In the genomic region with DNA sequence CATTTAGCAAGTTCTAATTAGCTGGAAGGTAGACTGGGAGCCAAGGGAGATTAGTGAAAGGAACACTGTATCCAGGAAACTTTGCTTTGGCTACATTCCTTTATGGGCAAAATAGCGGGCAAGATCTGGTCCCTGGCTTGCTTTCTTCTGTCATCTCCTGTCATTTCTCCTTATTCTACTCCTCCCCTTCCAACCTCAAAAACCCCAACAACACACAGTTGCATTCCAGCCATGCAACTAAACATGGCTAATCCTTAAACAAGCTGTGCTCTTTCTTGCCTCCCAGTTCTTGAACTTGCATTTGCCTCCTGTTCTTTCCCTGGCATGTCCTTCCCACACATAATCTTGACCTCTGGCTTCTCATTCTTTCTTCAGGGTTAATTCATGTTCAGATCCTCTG, we compare ENCODE assay signal across 17 cellular contexts. TPM values are rescaled to one million over a fixed set of nuclear protein-coding genes. Genes with fewer than 3 reads are reported as not detected.
DNase-seq lines count a peak whose midpoint lies in the region; TF ChIP-seq lines count a peak whose summit lies in the region.
"Had no signal": no experiment of that assay in that cellular context is flagged by ENCODE, and none has a peak within 500 bp of the region (broad histone marks: within the 10 kb centered on the region; RNA-seq: fewer than 3 reads in every experiment).

No MANE protein-coding gene starts in this region.

- H3K4me3 ChIP-seq in spleen: no peak overlapping the region
- H3K4me3 ChIP-seq: BLaER1 treated with 17β-estradiol and CSF1 and Interleukin-3, amounts not matched to agents 10 nM and 100 nM; GM12878 had no signal

- H3K9me3 Mint-ChIP-seq in nephron progenitor cell: no peaks in the 10 kb centered on the region
- H3K9me3 Mint-ChIP-seq: CD4-positive, CD25-positive, alpha-beta regulatory T cell; H9; IgD-negative memory B cell had no signal

- H3K4me1 ChIP-seq in spleen: peaks cover 0 to 7% (median 4%) of the 10 kb centered on the region in 6 donors

- no peaks in the 10 kb centered on the region for H3K36me3 Mint-ChIP-seq in nephron progenitor cell (ENCODE audit: low read depth)
- H3K36me3 Mint-ChIP-seq: CD4-positive, CD25-positive, alpha-beta regulatory T cell; IgD-negative memory B cell had no signal

- 79 to 94% (median 88%) methylated on average over 1 of the region's 1 CpG for WGBS in spleen, 5 donors

- intact Hi-C loops in spleen (cut with DNase I; ENCODE audit: low total_unique reads): no loop called here

- no peak for TF ChIP-seq POLR2A in spleen (IDR thresholded peaks at IDR 0.05)

- no peaks in the 10 kb centered on the region for H3K27me3 Mint-ChIP-seq in nephron progenitor cell (ENCODE audit: low read depth, poor library complexity)

- H3K36me3 ChIP-seq in spleen: no peaks in the 10 kb centered on the region
- H3K36me3 ChIP-seq: BLaER1 treated with 17β-estradiol and CSF1 and Interleukin-3, amounts not matched to agents 10 nM and 100 nM had no signal

- DNase-seq in NCI-H82 (lab: John Stamatoyannopoulos, UW) (peak; percentile 32), NCI-H82 treated with DMSO at 0.1 percent for 48 hours (lab: John Stamatoyannopoulos, UW; ENCODE audit: unreplicated experiment) (no peak), amniotic epithelial cell (ENCODE audit: low read depth) (peak; percentile 19), iris pigment epithelial cell (ENCODE audit: low read depth) (peak; percentile 3), inferior parietal cortex (ENCODE audit: extremely low spot score) (no peak), SK-N-DZ (ENCODE audit: low spot score) (no peak), nephron progenitor cell (no peak), spleen (no peak)
- DNase-seq: Calu3; CD4-positive, CD25-positive, alpha-beta regulatory T cell; DMS 273 treated with DMSO at 0.1 percent for 48 hours; GOT3; H9 had no signal

- TF ChIP-seq CTCF in nephron progenitor cell (IDR thresholded peaks at IDR 0.05) (no peak), spleen (IDR thresholded peaks at IDR 0.05 in 8 of 11, conservative IDR thresholded peaks at IDR 0.05 in 3 of 11) (no peak)

- H3K27ac ChIP-seq in spleen: no peak overlapping the region
- H3K27ac ChIP-seq: 22Rv1; BLaER1 treated with 17β-estradiol and CSF1 and Interleukin-3, amounts not matched to agents 10 nM and 100 nM had no signal

- peaks cover 0 to 5% (median 0%) of the 10 kb centered on the region in 7 donors for H3K27me3 ChIP-seq in spleen (replicated peaks in 1 of 7)
- H3K27me3 ChIP-seq: BLaER1 treated with 17β-estradiol and CSF1 and Interleukin-3, amounts not matched to agents 10 nM and 100 nM had no signal

- H3K4me3 Mint-ChIP-seq in nephron progenitor cell: no peak overlapping the region
- H3K4me3 Mint-ChIP-seq: CD4-positive, CD25-positive, alpha-beta regulatory T cell; H9; IgD-negative memory B cell had no signal

- peaks cover 5% of the 10 kb centered on the region for H3K4me1 Mint-ChIP-seq in nephron progenitor cell

- H3K27ac Mint-ChIP-seq in nephron progenitor cell: no peak overlapping the region
- H3K27ac Mint-ChIP-seq: CD4-positive, CD25-positive, alpha-beta regulatory T cell; H9; IgD-negative memory B cell had no signal

- H3K9me3 ChIP-seq in spleen: no peaks in the 10 kb centered on the region
- H3K9me3 ChIP-seq: BLaER1 treated with 17β-estradiol and CSF1 and Interleukin-3, amounts not matched to agents 10 nM and 100 nM had no signal

RNA-seq across cellular contexts. Expression of a gene that starts 59.5 kb away (rescaled TPM):
- 18.2 and 32.3 TPM in 2 replicates for polyA plus RNA-seq in SK-N-DZ (2014; cell fraction: cytosol; rRNA removed)
- 39.0 and 45.5 TPM in 2 replicates for polyA plus RNA-seq in SK-N-DZ (2014; cell fraction: nucleus; rRNA removed)
- total RNA-seq in spleen: 10 to 100 TPM; 26.6 to 34.9 (median 31.1) TPM
- polyA plus RNA-seq in spleen: 10 to 100 TPM; 15.4 to 38.6 (median 19.5) TPM

Comparison
In these comparisons a context has a peak if more than half of its experiments do, and no peak if none do; other contexts are left out.
1. DNase-seq: peak in NCI-H82 (single experiment), amniotic epithelial cell (single experiment) and iris pigment epithelial cell (single experiment); none in NCI-H82 treated with DMSO at 0.1 percent for 48 hours (single experiment), inferior parietal cortex (single experiment), SK-N-DZ (single experiment), nephron progenitor cell (single experiment) and spleen (single experiment).